ENCODE assay signal across 10 cellular contexts in genomic region chr17:15213381-15214087, GRCh38. TPM values are rescaled to one million over a fixed set of nuclear protein-coding genes. Genes with fewer than 3 reads are reported as not detected.
DNase-seq lines count a peak whose midpoint lies in the region; ATAC-seq and TF ChIP-seq lines count a peak whose summit lies in the region.
"Had no signal": no experiment of that assay in that cellular context is flagged by ENCODE, and none has a peak within 500 bp of the region (broad histone marks: within the 10 kb centered on the region; RNA-seq: fewer than 3 reads in every experiment).

No MANE protein-coding gene starts in this region.

- no peak overlapping the region for H4K8ac ChIP-seq in IMR-90 (ENCODE audit: low read depth in 2 of 2, low read length in 2 of 2)

- H3K4me3 ChIP-seq in IMR-90 (ENCODE audit: insufficient read depth, low read depth, low read length), result no peak overlapping the region
- no peak overlapping the region for H3K4me3 ChIP-seq in adipocyte (ENCODE audit: low read length)
- no peak overlapping the region for H3K4me3 ChIP-seq in kidney epithelial cell (ENCODE audit: low read depth, low read length)
- H3K4me3 ChIP-seq: ascending aorta had no signal

- H3K9ac ChIP-seq in IMR-90 (ENCODE audit: low read depth, low read length), result no peak overlapping the region
- no peak overlapping the region for H3K9ac ChIP-seq in adipocyte (ENCODE audit: low read length)

- no peaks in the 10 kb centered on the region for H3K36me3 Mint-ChIP-seq in CD14-positive monocyte

- H3K14ac ChIP-seq in IMR-90 (replicated peaks; ENCODE audit: low read depth, low read length), result no peak overlapping the region

- TF ChIP-seq POLR2A in IMR-90 (IDR thresholded peaks at IDR 0.05; ENCODE audit: low read depth, low read length), result no peak

- H3K79me1 ChIP-seq in IMR-90 (ENCODE audit: low read depth in 1 of 2, low read length in 2 of 2), result no peaks in the 10 kb centered on the region

- no peak overlapping the region for H3K27ac ChIP-seq in IMR-90 (ENCODE audit: insufficient read depth, low read length)
- H3K27ac ChIP-seq: ascending aorta had no signal

- no peaks in the 10 kb centered on the region for H4K20me1 ChIP-seq in IMR-90 (ENCODE audit: insufficient read depth, low read length)

- H3K4me2 ChIP-seq in IMR-90 (ENCODE audit: low read depth, low read length), result no peak overlapping the region

- POLR2A ChIA-PET in IMR-90 (lab: Charles Lee; ENCODE audit: unreplicated experiment), result no interaction called here

- BruUV-seq in IMR-90 (replicated peaks; lab: Mats Ljungman, UMichigan), result no TSS peak

- ATAC-seq in IMR-90 (ENCODE audit: low read depth) (no peak), GM19395 (IDR thresholded peaks at IDR 0.05; ENCODE audit: unreplicated experiment) (no peak), GM18519 (IDR thresholded peaks at IDR 0.05; ENCODE audit: low FRiP score, unreplicated experiment) (no peak)

- H3K4ac ChIP-seq in IMR-90 (ENCODE audit: low read depth, low read length), result no peak overlapping the region

- no peak overlapping the region for H4K5ac ChIP-seq in IMR-90 (ENCODE audit: low read depth, low read length)

- peaks cover 7 to 13% (median 7%) of the 10 kb centered on the region in 3 donors for H3K27me3 Mint-ChIP-seq in CD14-positive monocyte (ENCODE audit: low read depth in 3 of 3)

- H3K9me1 ChIP-seq in IMR-90 (ENCODE audit: insufficient read depth, low read length), result no peaks in the 10 kb centered on the region

- CTCF ChIA-PET in IMR-90 (lab: Yijun Ruan, JAX), result no interaction called here

- peaks cover 0 to 4% (median 0%) of the 10 kb centered on the region in 7 donors for H3K9me3 Mint-ChIP-seq in CD14-positive monocyte
- H3K9me3 Mint-ChIP-seq: T-helper 1 cell treated with Interleukin-12 subunit alpha and Interleukin-12 subunit beta and Interleukin-4 antibody, amounts not matched to agents 30 μg/mL and 1 μg/mL, for 36 hours had no signal

- no peak overlapping the region for H2AK5ac ChIP-seq in IMR-90 (ENCODE audit: low read depth, low read length)

- peak; percentile 49 for TF ChIP-seq RAD21 in IMR-90 (IDR thresholded peaks at IDR 0.05; ENCODE audit: low read length)

- peak; percentile 55 for TF ChIP-seq CTCF in CD14-positive monocyte (IDR thresholded peaks at IDR 0.05)
- peak; percentile 40 for TF ChIP-seq CTCF in IMR-90 (conservative IDR thresholded peaks at IDR 0.05; ENCODE audit: low read depth, low read length)
- peak; percentile 24 for TF ChIP-seq CTCF in kidney epithelial cell (IDR thresholded peaks at IDR 0.05; ENCODE audit: insufficient read depth, low read length, poor library complexity, severe bottlenecking)

- H3K4me1 Mint-ChIP-seq in CD14-positive monocyte, result no peaks in the 10 kb centered on the region

- dilution Hi-C loops in IMR-90 (cut with HindIII; ENCODE audit: low sequenced_read_pairs, unreplicated experiment), result no loop called here

- no peaks in the 10 kb centered on the region for H3K36me3 ChIP-seq in IMR-90 (ENCODE audit: control insufficient read depth, insufficient read depth, low read length)
- H3K36me3 ChIP-seq in adipocyte (ENCODE audit: control insufficient read depth, insufficient read depth, low read length, severe bottlenecking), result no peaks in the 10 kb centered on the region
- no peaks in the 10 kb centered on the region for H3K36me3 ChIP-seq in kidney epithelial cell (ENCODE audit: control insufficient read depth, insufficient read depth, low read length)
- H3K36me3 ChIP-seq: ascending aorta had no signal

- no peak overlapping the region for H3K23ac ChIP-seq in IMR-90 (ENCODE audit: low read depth, low read length)

- H3K27me3 ChIP-seq in IMR-90 (ENCODE audit: control insufficient read depth, insufficient read depth, low read length), result peaks cover 16% of the 10 kb centered on the region
- no peaks in the 10 kb centered on the region for H3K27me3 ChIP-seq in adipocyte (replicated peaks; ENCODE audit: control insufficient read depth, insufficient read depth, low read length)
- H3K27me3 ChIP-seq in kidney epithelial cell (ENCODE audit: control insufficient read depth, insufficient read depth, low read length), result no peaks in the 10 kb centered on the region
- H3K27me3 ChIP-seq: ascending aorta had no signal

- H3K4me1 ChIP-seq in IMR-90 (ENCODE audit: control insufficient read depth, insufficient read depth, low read length), result no peaks in the 10 kb centered on the region
- H3K4me1 ChIP-seq in adipocyte (ENCODE audit: control insufficient read depth, insufficient read depth, low read length), result no peaks in the 10 kb centered on the region
- H3K4me1 ChIP-seq: ascending aorta had no signal

- DNase-seq in CD14-positive monocyte (ENCODE audit: low spot score) (no peak), IMR-90 (peak; percentile 16), adipocyte (ENCODE audit: low read depth) (peak; percentile 73), kidney epithelial cell (ENCODE audit: low read depth) (no peak), GOT3 (lab: John Stamatoyannopoulos, UW) (no peak), cortex of kidney (lab: John Stamatoyannopoulos, UW) (no peak)

- in situ Hi-C loops in IMR-90 (cut with MboI; ENCODE audit: low sequenced_read_pairs), result no loop called here

- H4K91ac ChIP-seq in IMR-90 (ENCODE audit: insufficient read depth, low read depth, low read length), result no peak overlapping the region

- H2BK15ac ChIP-seq in IMR-90 (ENCODE audit: low read depth, low read length), result no peak overlapping the region

- no peak overlapping the region for H3K18ac ChIP-seq in IMR-90 (ENCODE audit: low read depth, low read length)

- H2AK9ac ChIP-seq in IMR-90 (replicated peaks; ENCODE audit: low read depth, low read length, poor library complexity), result no peak overlapping the region

- no peak overlapping the region for H2BK120ac ChIP-seq in IMR-90 (ENCODE audit: low read depth, low read length)

- no peak overlapping the region for H3K56ac ChIP-seq in IMR-90 (ENCODE audit: extremely low read depth, insufficient read depth, low read length)

- H3K27ac Mint-ChIP-seq in CD14-positive monocyte, result no peak overlapping the region
- H3K27ac Mint-ChIP-seq: T-helper 1 cell treated with Interleukin-12 subunit alpha and Interleukin-12 subunit beta and Interleukin-4 antibody, amounts not matched to agents 30 μg/mL and 1 μg/mL, for 36 hours had no signal

- intact Hi-C loops in CD14-positive monocyte (cut with micrococcal nuclease) (no loop called here), IMR-90 (cut with micrococcal nuclease) (no loop called here)

- no peak overlapping the region for H2BK20ac ChIP-seq in IMR-90 (ENCODE audit: low read depth, low read length)

- H3K9me3 ChIP-seq in IMR-90 (ENCODE audit: control insufficient read depth, insufficient read depth, low read length) (no peaks in the 10 kb centered on the region), adipocyte (ENCODE audit: control insufficient read depth, low read length) (no peaks in the 10 kb centered on the region)
- H3K9me3 ChIP-seq: ascending aorta had no signal

- WGBS in IMR-90 (ENCODE audit: extremely low coverage in 2 of 2, insufficient read length in 1 of 2), 2 experiments, result no CpG with 5 or more reads among the region's 5 CpGs

- H2BK5ac ChIP-seq in IMR-90 (ENCODE audit: low read depth, low read length, poor library complexity, severe bottlenecking), result no peak overlapping the region

- H3K4me3 Mint-ChIP-seq in CD14-positive monocyte, result no peak overlapping the region
- H3K4me3 Mint-ChIP-seq: T-helper 1 cell treated with Interleukin-12 subunit alpha and Interleukin-12 subunit beta and Interleukin-4 antibody, amounts not matched to agents 30 μg/mL and 1 μg/mL, for 36 hours had no signal

- no peak overlapping the region for H2AFZ ChIP-seq in IMR-90 (replicated peaks; ENCODE audit: low read length, poor library complexity)

TF ChIP-seq in IMR-90, 13 proteins besides CTCF, POLR2A, EP300 and RAD21:
- no peak for TF ChIP-seq FOS (IDR thresholded peaks at IDR 0.05; ENCODE audit: low read depth, low read length)
- no peak for TF ChIP-seq CHD1 (IDR thresholded peaks at IDR 0.05; ENCODE audit: low read depth, low read length)
- peak; percentile 27; the same call in 1 of the 2 replicates for TF ChIP-seq SMC3 (IDR thresholded peaks at IDR 0.05; ENCODE audit: low read depth, low read length)
- no peak for TF ChIP-seq RCOR1 (IDR thresholded peaks at IDR 0.05; ENCODE audit: insufficient replicate concordance, low read length)
- TF ChIP-seq CEBPB (IDR thresholded peaks at IDR 0.05; ENCODE audit: low read depth, low read length), result no peak
- TF ChIP-seq MXI1 (IDR thresholded peaks at IDR 0.05; ENCODE audit: borderline replicate concordance, low read depth, low read length), result no peak
TF ChIP-seq in IMR-90: peak in this region for 1.

RNA-seq across cellular contexts. Expression of gene PMP22, which starts 51.6 kb away (rescaled TPM):
- polyA plus RNA-seq in CD14-positive monocyte, result 1 to 10 TPM; 1.3 to 3.9 TPM
- total RNA-seq in IMR-90 (2012; rRNA removed), result 33.5 and 39.2 TPM in 2 replicates
- polyA plus RNA-seq in IMR-90 (2012; rRNA removed), result 72.8 and 79.3 TPM in 2 replicates
- polyA plus RNA-seq in IMR-90 (2012; cell fraction: cytosol; rRNA removed), result 40.7 and 76.8 TPM in 2 replicates
- polyA plus RNA-seq in IMR-90 (2012; cell fraction: nucleus; rRNA removed; ENCODE audit: low replicate concordance), result 20.7 and 30.4 TPM in 2 replicates
- 12.6 TPM in 2 replicates for total RNA-seq in kidney epithelial cell

Comparison
In these comparisons a context has a peak if more than half of its experiments do, and no peak if none do; other contexts are left out.
1. DNase-seq: peak in IMR-90 (single experiment) and adipocyte (single experiment); none in CD14-positive monocyte (single experiment), kidney epithelial cell (single experiment), GOT3 (single experiment) and cortex of kidney (single experiment).
2. Peak in every context shown above with its lines, with median percentiles within 50 percentile points of each other: CTCF ChIP-seq.